ENCODE assay signal across 8 cellular contexts in the genomic region with DNA sequence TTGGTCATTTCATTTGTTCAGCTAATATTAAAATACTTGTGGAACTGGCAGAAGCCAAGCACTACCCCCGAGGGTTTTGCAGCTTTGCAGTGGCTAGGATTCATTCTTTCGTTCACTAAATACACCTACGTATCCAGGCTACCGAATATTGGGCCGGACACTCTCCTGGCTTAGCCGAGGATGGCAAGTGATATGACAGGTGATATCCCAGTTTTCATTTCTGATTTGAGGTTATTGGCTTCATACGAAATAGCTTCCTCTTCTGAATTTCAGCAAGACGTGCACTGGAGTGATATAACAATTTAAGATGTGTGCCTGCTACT. TPM values are rescaled to one million over a fixed set of nuclear protein-coding genes. Genes with fewer than 3 reads are reported as not detected.
DNase-seq lines count a peak whose midpoint lies in the region; ATAC-seq and TF ChIP-seq lines count a peak whose summit lies in the region.

No MANE protein-coding gene starts in this region.

- H3K9ac ChIP-seq in Loucy (ENCODE audit: low read depth, low read length, poor library complexity, severe bottlenecking): peak overlapping the region; percentile 75

- no peak for TF ChIP-seq CTCF in Loucy (conservative IDR thresholded peaks at IDR 0.05; ENCODE audit: low read length)

- no peaks in the 10 kb centered on the region for H3K9me3 ChIP-seq in Loucy (ENCODE audit: insufficient read depth, low read depth, low read length)

- H3K27ac Mint-ChIP-seq in dendritic cell treated with granulocyte-macrophage colony-stimulating factor and Interleukin-4, amounts not matched to agents 40 ng/mL and 50 ng/mL, for 4 days: peak overlapping the region; percentile 88
- H3K27ac Mint-ChIP-seq in naive thymus-derived CD8-positive, alpha-beta T cell: peak overlapping the region; percentile 18 to 97 (median 88)

- H4K20me1 ChIP-seq in Loucy (ENCODE audit: insufficient read depth, low read length, poor library complexity, severe bottlenecking): no peaks in the 10 kb centered on the region

- H3K27me3 Mint-ChIP-seq in dendritic cell treated with granulocyte-macrophage colony-stimulating factor and Interleukin-4, amounts not matched to agents 40 ng/mL and 50 ng/mL, for 4 days: no peaks in the 10 kb centered on the region
- H3K27me3 Mint-ChIP-seq in naive thymus-derived CD8-positive, alpha-beta T cell: no peaks in the 10 kb centered on the region

- peak overlapping the region; percentile 86 for H3K4me2 ChIP-seq in Loucy (ENCODE audit: low read depth, low read length, poor library complexity, severe bottlenecking)

- H3K4me3 ChIP-seq in Loucy (ENCODE audit: low read length, poor library complexity, severe bottlenecking): peak overlapping the region; percentile 92

- H3K36me3 ChIP-seq in Loucy (ENCODE audit: insufficient read depth, low read length): no peaks in the 10 kb centered on the region; the same call in 1 of the 2 replicates

- peak overlapping the region; percentile 89 for H2AFZ ChIP-seq in Loucy (ENCODE audit: low read length)

- H3K9me3 Mint-ChIP-seq in dendritic cell treated with granulocyte-macrophage colony-stimulating factor and Interleukin-4, amounts not matched to agents 40 ng/mL and 50 ng/mL, for 4 days: no peaks in the 10 kb centered on the region
- H3K9me3 Mint-ChIP-seq in naive thymus-derived CD8-positive, alpha-beta T cell: no peaks in the 10 kb centered on the region

- H3F3A ChIP-seq in Loucy (ENCODE audit: low read depth): peaks cover 6% of the 10 kb centered on the region

- ATAC-seq in GM21447 (IDR thresholded peaks at IDR 0.05; ENCODE audit: unreplicated experiment): peak; percentile 11
- peak; percentile 1 to 18 for ATAC-seq in naive thymus-derived CD8-positive, alpha-beta T cell

- H3K4me3 Mint-ChIP-seq in dendritic cell treated with granulocyte-macrophage colony-stimulating factor and Interleukin-4, amounts not matched to agents 40 ng/mL and 50 ng/mL, for 4 days: peak overlapping the region; percentile 98
- H3K4me3 Mint-ChIP-seq in naive thymus-derived CD8-positive, alpha-beta T cell: peak overlapping the region; percentile 92 to 98 (median 96)

- peaks cover 34% of the 10 kb centered on the region for H3K79me2 ChIP-seq in Loucy (ENCODE audit: insufficient read depth, low read length)

- no peaks in the 10 kb centered on the region for H3K27me3 ChIP-seq in Loucy (ENCODE audit: insufficient read depth, low read length, poor library complexity, severe bottlenecking)

- POLR2A ChIA-PET in naive thymus-derived CD8-positive, alpha-beta T cell (lab: Charles Lee): interaction anchor here (0.8 to 8.7 kb wide), 6 partner anchors 9 to 51 kb away, joined by 3 to 127 read pairs (median 5); a partner anchor contains a TSS

- peaks cover 41% of the 10 kb centered on the region for H3K4me1 Mint-ChIP-seq in dendritic cell treated with granulocyte-macrophage colony-stimulating factor and Interleukin-4, amounts not matched to agents 40 ng/mL and 50 ng/mL, for 4 days (ENCODE audit: low read depth)
- H3K4me1 Mint-ChIP-seq in naive thymus-derived CD8-positive, alpha-beta T cell: peaks cover 14 to 46% (median 34%) of the 10 kb centered on the region in 4 donors

- H3K4me1 ChIP-seq in Loucy (ENCODE audit: insufficient read depth, low read length, poor library complexity, severe bottlenecking): peaks cover 15% of the 10 kb centered on the region

- H3K9me2 ChIP-seq in Loucy (replicated peaks; ENCODE audit: low read depth, low read length): no peaks in the 10 kb centered on the region

- DNase-seq in COLO668 (lab: John Stamatoyannopoulos, UW; ENCODE audit: unreplicated experiment) (peak; percentile 23), RKO (ENCODE audit: low spot score) (no peak)
- no peak for DNase-seq in naive thymus-derived CD8-positive, alpha-beta T cell
- DNase-seq in central memory CD4-positive, alpha-beta T cell: no peak
- DNase-seq in stimulated activated CD4-positive, alpha-beta T cell treated with anti-CD3 and anti-CD28 coated beads, Interleukin-15, amount 100 ng/mL, for 24 hours: no peak

- intact Hi-C loops in dendritic cell treated with granulocyte-macrophage colony-stimulating factor and Interleukin-4, amounts not matched to agents 40 ng/mL and 50 ng/mL, for 4 days (cut with micrococcal nuclease): loop anchor here (5.0 kb wide), 2 partner anchors 37 to 302 kb away; a partner anchor contains a TSS

- H3K36me3 Mint-ChIP-seq in dendritic cell treated with granulocyte-macrophage colony-stimulating factor and Interleukin-4, amounts not matched to agents 40 ng/mL and 50 ng/mL, for 4 days (ENCODE audit: low read depth): peaks cover 19% of the 10 kb centered on the region
- peaks cover 0 to 2% (median 0%) of the 10 kb centered on the region in 3 donors for H3K36me3 Mint-ChIP-seq in naive thymus-derived CD8-positive, alpha-beta T cell

RNA-seq across cellular contexts. Expression of a gene that starts 0.5 kb away (rescaled TPM):
- 1 to 10 TPM; 3.5 to 4.3 TPM for total RNA-seq in naive thymus-derived CD8-positive, alpha-beta T cell
- 1 to 10 TPM in 1 of 3 donors, under 1 TPM in 2; 0.13 to 1.0 (median 0.78) TPM for polyA plus RNA-seq in naive thymus-derived CD8-positive, alpha-beta T cell

RNA-seq across cellular contexts. Expression of a gene that starts 39.0 kb away (rescaled TPM):
- 100 to 1,000 TPM; 270 to 277 TPM for total RNA-seq in naive thymus-derived CD8-positive, alpha-beta T cell
- 100 to 1,000 TPM; 119 to 127 (median 125) TPM for polyA plus RNA-seq in naive thymus-derived CD8-positive, alpha-beta T cell
